11 cellular contexts compared by ENCODE assay signal in genomic region chr18:71233177-71233576, GRCh38.
"Had no signal": no experiment of that assay in that cellular context is flagged by ENCODE, and none has a peak within 500 bp of the region (broad histone marks: within the 10 kb centered on the region; RNA-seq: fewer than 3 reads in every experiment).

No MANE protein-coding gene starts in this region.

- FAIRE-seq: H1, H54 had no signal

- H3K9ac ChIP-seq: GM23248 had no signal

- DNase-seq: GM23248, GOT3, H7, H9, HCEC 1CT, HFFc6 had no signal

- H3K4me1 ChIP-seq: HAP-1 had no signal

- H3K4me2 ChIP-seq: GM23338 had no signal

- ATAC-seq: GM23338, HCT116 had no signal

- H3K9me3 ChIP-seq: HAP-1 had no signal

- H3K4me3 ChIP-seq: GM23248, GM23338, HAP-1 had no signal

- H3K27ac ChIP-seq: GM23248 had no signal

- H3K36me3 ChIP-seq: HAP-1 had no signal

- H2AFZ ChIP-seq: GM23248, GM23338 had no signal
